8 cellular contexts compared by ENCODE assay signal in the genomic region with DNA sequence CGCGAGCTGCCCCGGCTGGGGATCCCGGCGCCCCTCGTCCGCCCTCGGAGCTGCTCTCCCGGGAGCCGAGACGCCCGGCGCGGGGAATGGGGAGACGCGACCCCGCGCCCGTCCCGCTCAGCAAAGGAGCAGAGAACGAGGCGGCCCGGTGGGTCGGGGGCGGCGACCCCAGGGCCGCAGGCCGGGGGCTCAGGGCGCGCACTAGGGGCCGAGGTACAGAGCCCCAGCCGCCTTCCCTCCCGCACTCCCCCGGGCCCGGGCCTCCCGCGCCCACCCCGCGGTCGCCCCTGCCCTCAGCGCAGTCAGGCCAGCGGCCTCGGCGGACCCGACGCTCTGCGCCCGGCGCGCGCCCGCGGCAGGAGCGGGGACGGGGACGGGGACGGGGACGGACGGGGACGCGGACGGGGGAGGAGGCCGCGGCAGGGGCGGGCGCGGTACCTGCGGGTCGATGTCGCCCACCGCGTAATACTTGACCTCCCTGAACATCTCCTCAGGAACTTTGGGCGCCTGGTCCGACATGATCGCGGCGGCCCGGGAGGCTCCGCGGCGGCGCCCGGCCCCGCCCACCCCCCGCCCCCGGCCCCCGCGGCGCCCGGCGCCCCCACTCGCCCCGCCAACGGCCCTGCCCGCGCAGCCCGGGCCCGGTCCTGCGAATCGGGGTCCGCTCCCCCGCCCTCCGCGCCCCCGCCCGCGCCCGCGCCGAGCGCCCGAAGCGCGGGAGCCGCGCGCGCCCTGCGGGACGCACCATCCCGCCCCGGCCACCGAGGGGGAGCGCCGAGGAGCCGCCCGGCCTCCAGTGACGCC. TPM values are rescaled to one million over a fixed set of nuclear protein-coding genes. Genes with fewer than 3 reads are reported as not detected.
DNase-seq lines count a peak whose midpoint lies in the region; ATAC-seq, FAIRE-seq and TF ChIP-seq lines count a peak whose summit lies in the region.

A gene with protein sequence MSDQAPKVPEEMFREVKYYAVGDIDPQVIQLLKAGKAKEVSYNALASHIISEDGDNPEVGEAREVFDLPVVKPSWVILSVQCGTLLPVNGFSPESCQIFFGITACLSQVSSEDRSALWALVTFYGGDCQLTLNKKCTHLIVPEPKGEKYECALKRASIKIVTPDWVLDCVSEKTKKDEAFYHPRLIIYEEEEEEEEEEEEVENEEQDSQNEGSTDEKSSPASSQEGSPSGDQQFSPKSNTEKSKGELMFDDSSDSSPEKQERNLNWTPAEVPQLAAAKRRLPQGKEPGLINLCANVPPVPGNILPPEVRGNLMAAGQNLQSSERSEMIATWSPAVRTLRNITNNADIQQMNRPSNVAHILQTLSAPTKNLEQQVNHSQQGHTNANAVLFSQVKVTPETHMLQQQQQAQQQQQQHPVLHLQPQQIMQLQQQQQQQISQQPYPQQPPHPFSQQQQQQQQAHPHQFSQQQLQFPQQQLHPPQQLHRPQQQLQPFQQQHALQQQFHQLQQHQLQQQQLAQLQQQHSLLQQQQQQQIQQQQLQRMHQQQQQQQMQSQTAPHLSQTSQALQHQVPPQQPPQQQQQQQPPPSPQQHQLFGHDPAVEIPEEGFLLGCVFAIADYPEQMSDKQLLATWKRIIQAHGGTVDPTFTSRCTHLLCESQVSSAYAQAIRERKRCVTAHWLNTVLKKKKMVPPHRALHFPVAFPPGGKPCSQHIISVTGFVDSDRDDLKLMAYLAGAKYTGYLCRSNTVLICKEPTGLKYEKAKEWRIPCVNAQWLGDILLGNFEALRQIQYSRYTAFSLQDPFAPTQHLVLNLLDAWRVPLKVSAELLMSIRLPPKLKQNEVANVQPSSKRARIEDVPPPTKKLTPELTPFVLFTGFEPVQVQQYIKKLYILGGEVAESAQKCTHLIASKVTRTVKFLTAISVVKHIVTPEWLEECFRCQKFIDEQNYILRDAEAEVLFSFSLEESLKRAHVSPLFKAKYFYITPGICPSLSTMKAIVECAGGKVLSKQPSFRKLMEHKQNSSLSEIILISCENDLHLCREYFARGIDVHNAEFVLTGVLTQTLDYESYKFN (minus strand): TSS at position 714 of the 804 bp plus-strand sequence. CDS start 195 bp downstream, at position 519.

- no peaks in the 10 kb centered on the region for H3K27me3 ChIP-seq in CD8-positive, alpha-beta T cell (ENCODE audit: insufficient read depth, low read length)
- no peaks in the 10 kb centered on the region for H3K27me3 ChIP-seq in pancreas

- peaks cover 19% of the 10 kb centered on the region for H3K36me3 Mint-ChIP-seq in CD8-positive, alpha-beta T cell
- no peaks in the 10 kb centered on the region for H3K36me3 Mint-ChIP-seq in glutamatergic neuron (ENCODE audit: unreplicated experiment)

- H3K36me3 ChIP-seq in CD8-positive, alpha-beta T cell (ENCODE audit: insufficient read depth, low read length), result no peaks in the 10 kb centered on the region
- peaks cover 0 to 17% (median 4%) of the 10 kb centered on the region in 3 donors for H3K36me3 ChIP-seq in pancreas

- no peaks in the 10 kb centered on the region for H3K27me3 Mint-ChIP-seq in CD8-positive, alpha-beta T cell (ENCODE audit: low read depth)
- H3K27me3 Mint-ChIP-seq in glutamatergic neuron (ENCODE audit: unreplicated experiment), result peaks cover 2% of the 10 kb centered on the region

- peak within 1 kb of the TSS; percentile 72 for H3K27ac ChIP-seq in CD8-positive, alpha-beta T cell (ENCODE audit: low read depth, low read length)
- peak within 1 kb of the TSS; percentile 86 to 95 (median 92) for H3K27ac ChIP-seq in pancreas

- DNase-seq in CD8-positive, alpha-beta T cell, result peak in 4 of 7 experiments; percentile 17 to 64 (median 52)
- DNase-seq in OCI-M1 (lab: John Stamatoyannopoulos, UW) (peak; percentile 43), glutamatergic neuron (peak; percentile 75), pancreas (peak; percentile 26 to 80 (median 62)), urothelium cell line (ENCODE audit: low spot score) (peak; percentile 44)
- DNase-seq in activated naive CD4-positive, alpha-beta T cell treated with Interleukin-2 at 50 U/mL for 16 hours, result peak; percentile 63

- H3K4me1 ChIP-seq in CD8-positive, alpha-beta T cell (ENCODE audit: insufficient read depth, low read length), result peaks cover 11% of the 10 kb centered on the region
- peaks cover 0 to 9% (median 3%) of the 10 kb centered on the region in 3 donors for H3K4me1 ChIP-seq in pancreas

- no peak for TF ChIP-seq CTCF in CD8-positive, alpha-beta T cell (IDR thresholded peaks at IDR 0.05)
- TF ChIP-seq CTCF in glutamatergic neuron (IDR thresholded peaks at IDR 0.05; ENCODE audit: partially characterized antibody, unreplicated experiment), result no peak
- no peak for TF ChIP-seq CTCF in pancreas (IDR thresholded peaks at IDR 0.05)

- WGBS in pancreas, 2 donors, result 1% methylated on average over 45 to 128 of the region's 128 CpGs

- ATAC-seq in CD8-positive, alpha-beta T cell, result peak; percentile 75
- ATAC-seq in GM19035 (IDR thresholded peaks at IDR 0.05; ENCODE audit: unreplicated experiment) (peak; percentile 58), HG03159 (IDR thresholded peaks at IDR 0.05; ENCODE audit: unreplicated experiment) (peak; percentile 62), pancreas (peak; percentile 66 to 80 (median 72))

- no peak for FAIRE-seq in pancreas (lab: Jason Lieb, UNC)
- no peak for FAIRE-seq in urothelium cell line (lab: Jason Lieb, UNC)

- H3K4me1 Mint-ChIP-seq in CD8-positive, alpha-beta T cell (ENCODE audit: low read depth), result peaks cover 20% of the 10 kb centered on the region
- H3K4me1 Mint-ChIP-seq in glutamatergic neuron (ENCODE audit: low read depth, unreplicated experiment), result no peaks in the 10 kb centered on the region

- CTCF ChIA-PET in CD8-positive, alpha-beta T cell (lab: Charles Lee), result interaction anchor here (1.3 kb wide), 1 partner anchor 75 kb away, joined by 6 read pairs; no protein-coding TSS in a partner anchor

- peak within 1 kb of the TSS; percentile 92 for H3K4me3 ChIP-seq in CD8-positive, alpha-beta T cell (ENCODE audit: low read depth, low read length)
- H3K4me3 ChIP-seq in pancreas, result peak within 1 kb of the TSS; percentile 93 to 99 (median 96)

- no peaks in the 10 kb centered on the region for H3K9me3 ChIP-seq in CD8-positive, alpha-beta T cell (ENCODE audit: low read length)
- H3K9me3 ChIP-seq in pancreas, result no peaks in the 10 kb centered on the region

- POLR2A ChIA-PET in CD8-positive, alpha-beta T cell (lab: Charles Lee), result interaction anchor here (0.9 to 1.5 kb wide), 8 partner anchors 8 to 642 kb away, joined by 3 to 18 read pairs (median 4); partner anchors contain the start of genes INSIG1 and RBM33

- no peaks in the 10 kb centered on the region for H3K9me3 Mint-ChIP-seq in CD8-positive, alpha-beta T cell
- peaks cover 6% of the 10 kb centered on the region for H3K9me3 Mint-ChIP-seq in glutamatergic neuron (ENCODE audit: unreplicated experiment)

- peak within 1 kb of the TSS; percentile 93 for H3K4me3 Mint-ChIP-seq in CD8-positive, alpha-beta T cell
- peak within 1 kb of the TSS; percentile 93 for H3K4me3 Mint-ChIP-seq in glutamatergic neuron (ENCODE audit: unreplicated experiment)

- intact Hi-C loops in CD8-positive, alpha-beta T cell (cut with DNase I, micrococcal nuclease), result loop anchor here (1.0 to 10.0 kb wide), 10 partner anchors 48 to 760 kb away; partner anchors contain the start of genes RBM33 (in 2 of the 2) and HTR5A (in 1 of the 2)
- intact Hi-C loops in pancreas (cut with DNase I), result no loop called here

- H3K27ac Mint-ChIP-seq in CD8-positive, alpha-beta T cell, result peak within 1 kb of the TSS; percentile 93
- peak within 1 kb of the TSS; percentile 83 for H3K27ac Mint-ChIP-seq in glutamatergic neuron (ENCODE audit: unreplicated experiment)

RNA-seq across cellular contexts. Expression of the gene that starts here (rescaled TPM):
- total RNA-seq in CD8-positive, alpha-beta T cell, result 1 to 10 TPM; 6.8 to 7.2 TPM
- total RNA-seq in glutamatergic neuron (ENCODE audit: unreplicated experiment) (13.8 TPM), pancreas (1 to 10 TPM; 3.2 to 6.2 (median 4.7) TPM)
- polyA plus RNA-seq in pancreas, result 1 to 10 TPM; 3.5 to 4.5 TPM

Comparison
In these comparisons a context has a peak if more than half of its experiments do, and no peak if none do; other contexts are left out.
1. Peak in every context shown above with its lines: DNase-seq, ATAC-seq, H3K4me3 ChIP-seq and H3K27ac ChIP-seq.
2. intact Hi-C loops: an anchor here in CD8-positive, alpha-beta T cell (1.0 to 10.0 kb wide); none called in pancreas.